ENCODE assay signal across 24 cellular contexts in genomic region chr17:32361270-32361669, GRCh38. TPM values are rescaled to one million over a fixed set of nuclear protein-coding genes. Genes with fewer than 3 reads are reported as not detected.
DNase-seq lines count a peak whose midpoint lies in the region; ATAC-seq, FAIRE-seq and TF ChIP-seq lines count a peak whose summit lies in the region.
"Had no signal": no experiment of that assay in that cellular context is flagged by ENCODE, and none has a peak within 500 bp of the region (broad histone marks: within the 10 kb centered on the region; RNA-seq: fewer than 3 reads in every experiment).

No MANE protein-coding gene starts in this region.

- no peak overlapping the region for H3K4me3 ChIP-seq in ACC112 (ENCODE audit: low read depth, low read length)
- no peak overlapping the region for H3K4me3 ChIP-seq in PC-9
- no peak overlapping the region for H3K4me3 ChIP-seq in endothelial cell of umbilical vein (replicated peaks in 1 of 3; ENCODE audit: insufficient read depth in 1 of 3, low read depth in 1 of 3, low read length in 3 of 3)

- CTCF ChIA-PET in activated CD8-positive, alpha-beta T cell treated with anti-CD3 and anti-CD28 coated beads for 36 hours (lab: Charles Lee) = no interaction called here
- CTCF ChIA-PET in activated CD8-positive, alpha-beta T cell treated with anti-CD3 and anti-CD28 coated beads, Interleukin-2, amount 10 ng/mL, durations not matched to agents 7 days and 5 days (lab: Charles Lee) = no interaction called here
- CTCF ChIA-PET in PC-9 (lab: Charles Lee) (no interaction called here), endothelial cell of umbilical vein (lab: Charles Lee) (interaction anchor here (1.0 kb wide), 1 partner anchor 16 kb away, joined by 3 read pairs; no protein-coding TSS in a partner anchor)

- H3K27me3 ChIP-seq in ACC112 (ENCODE audit: insufficient read depth, low read length) (no peaks in the 10 kb centered on the region), PC-9 (ENCODE audit: insufficient read depth, low read depth) (no peaks in the 10 kb centered on the region), endothelial cell of umbilical vein (ENCODE audit: control insufficient read depth in 2 of 2, insufficient read depth in 2 of 2, low read length in 2 of 2) (no peaks in the 10 kb centered on the region)

- H3K27ac ChIP-seq in ACC112 (ENCODE audit: low read depth, low read length) = peak overlapping the region; percentile 11; the same call in 1 of the 2 replicates
- H3K27ac ChIP-seq in PC-9 = peak overlapping the region; percentile 21; the same call in 1 of the 2 replicates
- no peak overlapping the region for H3K27ac ChIP-seq in endothelial cell of umbilical vein (ENCODE audit: insufficient read depth, low read depth, low read length)

- H3K4me1 ChIP-seq in ACC112 (ENCODE audit: control insufficient read depth, insufficient read depth, low read length, unreplicated experiment) = peaks cover 6% of the 10 kb centered on the region
- H3K4me1 ChIP-seq in PC-9 (replicated peaks; ENCODE audit: insufficient read depth) = peaks cover 7% of the 10 kb centered on the region
- H3K4me1 ChIP-seq in endothelial cell of umbilical vein (ENCODE audit: control insufficient read depth, extremely low read depth, insufficient read depth, low read length) = no peaks in the 10 kb centered on the region

- no peaks in the 10 kb centered on the region for H3K9me3 ChIP-seq in PC-9 (ENCODE audit: insufficient read depth, low read depth)
- H3K9me3 ChIP-seq in endothelial cell of umbilical vein (replicated peaks; ENCODE audit: control insufficient read depth, insufficient read depth, low read length) = no peaks in the 10 kb centered on the region

- POLR2A ChIA-PET in activated CD8-positive, alpha-beta T cell treated with anti-CD3 and anti-CD28 coated beads for 36 hours (lab: Charles Lee) = no interaction called here
- POLR2A ChIA-PET in activated CD8-positive, alpha-beta T cell treated with anti-CD3 and anti-CD28 coated beads, Interleukin-2, amount 10 ng/mL, durations not matched to agents 7 days and 5 days (lab: Charles Lee) = no interaction called here
- POLR2A ChIA-PET in PC-9 (lab: Charles Lee; ENCODE audit: unreplicated experiment) = no interaction called here
- POLR2A ChIA-PET in endothelial cell of umbilical vein (lab: Charles Lee) = no interaction called here

- H3K27me3 Mint-ChIP-seq in activated CD8-positive, alpha-beta T cell treated with anti-CD3 and anti-CD28 coated beads for 36 hours = no peaks in the 10 kb centered on the region
- no peaks in the 10 kb centered on the region for H3K27me3 Mint-ChIP-seq in activated CD8-positive, alpha-beta T cell treated with anti-CD3 and anti-CD28 coated beads, Interleukin-2, amount 10 ng/mL, durations not matched to agents 7 days and 5 days (ENCODE audit: low read depth)
- H3K27me3 Mint-ChIP-seq: IgD-negative memory B cell had no signal

- H3K4me1 Mint-ChIP-seq in activated CD8-positive, alpha-beta T cell treated with anti-CD3 and anti-CD28 coated beads for 36 hours (ENCODE audit: low read depth) = peaks cover 37% of the 10 kb centered on the region
- H3K4me1 Mint-ChIP-seq in activated CD8-positive, alpha-beta T cell treated with anti-CD3 and anti-CD28 coated beads, Interleukin-2, amount 10 ng/mL, durations not matched to agents 7 days and 5 days (ENCODE audit: low read depth) = peaks cover 31% of the 10 kb centered on the region

- H4K20me1 ChIP-seq in PC-9 (ENCODE audit: insufficient read depth) (peaks cover 93% of the 10 kb centered on the region), endothelial cell of umbilical vein (replicated peaks; ENCODE audit: control insufficient read depth, extremely low read depth, insufficient read depth, low read length) (peaks cover 23% of the 10 kb centered on the region)

- no peak for ATAC-seq in activated CD8-positive, alpha-beta T cell treated with anti-CD3 and anti-CD28 coated beads for 36 hours
- no peak for ATAC-seq in activated CD8-positive, alpha-beta T cell treated with anti-CD3 and anti-CD28 coated beads, Interleukin-2, amount 10 ng/mL, durations not matched to agents 7 days and 5 days
- ATAC-seq: CD8-positive, alpha-beta T cell; HCT116 had no signal

- H3K36me3 ChIP-seq in ACC112 (ENCODE audit: insufficient read depth, low read length) (peaks cover 74% of the 10 kb centered on the region), PC-9 (ENCODE audit: low read depth) (peaks cover 78% of the 10 kb centered on the region), endothelial cell of umbilical vein (ENCODE audit: control insufficient read depth in 2 of 2, extremely low read depth in 1 of 2, insufficient read depth in 2 of 2, low read length in 2 of 2) (peaks cover 34 to 49% of the 10 kb centered on the region in 2 experiments)

- TF ChIP-seq POLR2A in endothelial cell of umbilical vein (IDR thresholded peaks at IDR 0.05; ENCODE audit: low read depth, low read length) = no peak

- no peaks in the 10 kb centered on the region for H3K9me1 ChIP-seq in endothelial cell of umbilical vein (replicated peaks; ENCODE audit: control insufficient read depth, extremely low read depth, insufficient read depth, low read length)

- intact Hi-C loops in activated CD8-positive, alpha-beta T cell treated with anti-CD3 and anti-CD28 coated beads for 36 hours (cut with micrococcal nuclease) = no loop called here
- intact Hi-C loops in PC-9 (cut with micrococcal nuclease; ENCODE audit: unreplicated experiment) (no loop called here), endothelial cell of umbilical vein (cut with micrococcal nuclease) (no loop called here)

- H3K4me3 Mint-ChIP-seq in activated CD8-positive, alpha-beta T cell treated with anti-CD3 and anti-CD28 coated beads for 36 hours = no peak overlapping the region
- no peak overlapping the region for H3K4me3 Mint-ChIP-seq in activated CD8-positive, alpha-beta T cell treated with anti-CD3 and anti-CD28 coated beads, Interleukin-2, amount 10 ng/mL, durations not matched to agents 7 days and 5 days
- H3K4me3 Mint-ChIP-seq: CD8-positive, alpha-beta T cell; IgD-negative memory B cell had no signal

- no TSS peak for BruUV-seq in PC-9 (replicated peaks; lab: Mats Ljungman, UMichigan)
- TSS peak; percentile 1 for BruUV-seq in endothelial cell of umbilical vein (replicated peaks; lab: Mats Ljungman, UMichigan)

- H3K4me2 ChIP-seq in PC-9 (no peak overlapping the region), endothelial cell of umbilical vein (ENCODE audit: insufficient read depth, low read length) (no peak overlapping the region)

- peaks cover 82% of the 10 kb centered on the region for H3F3A ChIP-seq in PC-9 (ENCODE audit: insufficient read depth, low read depth)

- no peaks in the 10 kb centered on the region for H3K9me2 ChIP-seq in PC-9 (ENCODE audit: insufficient read depth)

- H3K79me2 ChIP-seq in ACC112 (ENCODE audit: control insufficient read depth, insufficient read depth, low read length, unreplicated experiment) (peaks cover 87% of the 10 kb centered on the region), PC-9 (ENCODE audit: low read depth) (peaks cover 90% of the 10 kb centered on the region), endothelial cell of umbilical vein (ENCODE audit: control insufficient read depth, insufficient read depth, low read length) (peaks cover 79% of the 10 kb centered on the region)

- H2AFZ ChIP-seq in ACC112 (ENCODE audit: low read length, unreplicated experiment) (no peak overlapping the region), PC-9 (no peak overlapping the region), endothelial cell of umbilical vein (ENCODE audit: low read depth, low read length) (no peak overlapping the region)

- peaks cover 63% of the 10 kb centered on the region for H3K36me3 Mint-ChIP-seq in activated CD8-positive, alpha-beta T cell treated with anti-CD3 and anti-CD28 coated beads for 36 hours (ENCODE audit: low read depth)
- H3K36me3 Mint-ChIP-seq in activated CD8-positive, alpha-beta T cell treated with anti-CD3 and anti-CD28 coated beads, Interleukin-2, amount 10 ng/mL, durations not matched to agents 7 days and 5 days (ENCODE audit: low read depth) = peaks cover 73% of the 10 kb centered on the region

- H3K27ac Mint-ChIP-seq in activated CD8-positive, alpha-beta T cell treated with anti-CD3 and anti-CD28 coated beads for 36 hours = peak overlapping the region; percentile 36
- H3K27ac Mint-ChIP-seq in activated CD8-positive, alpha-beta T cell treated with anti-CD3 and anti-CD28 coated beads, Interleukin-2, amount 10 ng/mL, durations not matched to agents 7 days and 5 days = no peak overlapping the region
- H3K27ac Mint-ChIP-seq: CD8-positive, alpha-beta T cell; IgD-negative memory B cell had no signal

- FAIRE-seq in endothelial cell of umbilical vein (lab: Jason Lieb, UNC) = no peak
- FAIRE-seq: GM12891, HTR-8/SVneo had no signal

- no peak overlapping the region for H3K9ac ChIP-seq in endothelial cell of umbilical vein (replicated peaks; ENCODE audit: extremely low read depth, insufficient read depth, low read length)

- H3K9me3 Mint-ChIP-seq in activated CD8-positive, alpha-beta T cell treated with anti-CD3 and anti-CD28 coated beads for 36 hours = no peaks in the 10 kb centered on the region
- H3K9me3 Mint-ChIP-seq in activated CD8-positive, alpha-beta T cell treated with anti-CD3 and anti-CD28 coated beads, Interleukin-2, amount 10 ng/mL, durations not matched to agents 7 days and 5 days (ENCODE audit: insufficient read depth) = no peaks in the 10 kb centered on the region
- H3K9me3 Mint-ChIP-seq: CD8-positive, alpha-beta T cell; IgD-negative memory B cell had no signal

- no peak for TF ChIP-seq CTCF in activated CD8-positive, alpha-beta T cell treated with anti-CD3 and anti-CD28 coated beads for 36 hours (IDR thresholded peaks at IDR 0.05)
- TF ChIP-seq CTCF in PC-9 (conservative IDR thresholded peaks at IDR 0.05) (no peak), endothelial cell of umbilical vein (IDR thresholded peaks at IDR 0.05; ENCODE audit: extremely low read depth in 1 of 2, insufficient read depth in 1 of 2, low read depth in 1 of 2, low read length in 2 of 2) (no peak)

- no peak for DNase-seq in activated CD8-positive, alpha-beta T cell treated with anti-CD3 and anti-CD28 coated beads for 36 hours
- no peak for DNase-seq in activated CD8-positive, alpha-beta T cell treated with anti-CD3 and anti-CD28 coated beads, Interleukin-2, amount 10 ng/mL, durations not matched to agents 7 days and 5 days
- DNase-seq in PC-9 (no peak), endothelial cell of umbilical vein (ENCODE audit: low read depth, low spot score) (no peak), midbrain (lab: John Stamatoyannopoulos, UW) (no peak)
- DNase-seq in stimulated activated CD4-positive, alpha-beta T cell treated with anti-CD3 and anti-CD28 coated beads, Interleukin-4, amount 100 ng/mL, for 1 hour = no peak
- DNase-seq: 8988T; AML-193; C1 segment of cervical spinal cord; CD8-positive, alpha-beta T cell; DND-41; GOT3; Karpas-422; NCI-H1694 treated with DMSO at 0.1 percent for 48 hours; NCI-H2081 treated with DMSO at 0.1 percent for 48 hours; NCI-H2171 treated with DMSO at 0.1 percent for 48 hours; NCI-H446; NCI-H526; Right ventricle myocardium superior had no signal

- dilution Hi-C loops in endothelial cell of umbilical vein (cut with MboI; ENCODE audit: extremely low pct_ligation_motif_present, low sequenced_read_pairs) = no loop called here

RNA-seq across cellular contexts. Expression of gene ZNF207, which starts 11.3 kb away (rescaled TPM):
- total RNA-seq in activated CD8-positive, alpha-beta T cell treated with anti-CD3 and anti-CD28 coated beads for 36 hours = 100 to 1,000 TPM; 189 to 201 TPM
- 100 to 1,000 TPM; 250 to 263 TPM for total RNA-seq in activated CD8-positive, alpha-beta T cell treated with anti-CD3 and anti-CD28 coated beads, Interleukin-2, amount 10 ng/mL, durations not matched to agents 7 days and 5 days
- total RNA-seq in PC-9 (2021) = 186 and 198 TPM in 2 replicates
- total RNA-seq in endothelial cell of umbilical vein = 206 and 209 TPM in 2 replicates
- 231 and 245 TPM in 2 replicates for polyA plus RNA-seq in endothelial cell of umbilical vein
- 184 and 198 TPM in 2 replicates for polyA plus RNA-seq in endothelial cell of umbilical vein (2011; cell fraction: cytosol; rRNA removed)
- polyA plus RNA-seq in endothelial cell of umbilical vein (2011; cell fraction: nucleus; rRNA removed) = 314 and 362 TPM in 2 replicates
- 153 and 220 TPM in 2 replicates for polyA plus RNA-seq in endothelial cell of umbilical vein (2012)
- 268 and 284 TPM in 2 replicates for polyA minus RNA-seq in endothelial cell of umbilical vein
- 126 TPM for polyA minus RNA-seq in endothelial cell of umbilical vein (2011; cell fraction: cytosol; rRNA and poly(A)+ RNA removed)
- 284 and 417 TPM in 2 replicates for polyA minus RNA-seq in endothelial cell of umbilical vein (2011; cell fraction: nucleus; rRNA and poly(A)+ RNA removed)

RNA-seq across cellular contexts. Expression of gene C17orf75, which starts 19.3 kb away (rescaled TPM):
- total RNA-seq in activated CD8-positive, alpha-beta T cell treated with anti-CD3 and anti-CD28 coated beads for 36 hours = 10 to 100 TPM; 30.8 to 32.7 TPM
- 10 to 100 TPM; 29.0 to 34.0 TPM for total RNA-seq in activated CD8-positive, alpha-beta T cell treated with anti-CD3 and anti-CD28 coated beads, Interleukin-2, amount 10 ng/mL, durations not matched to agents 7 days and 5 days
- total RNA-seq in PC-9 (2021) = 27.2 and 33.3 TPM in 2 replicates
- 19.1 and 21.5 TPM in 2 replicates for total RNA-seq in endothelial cell of umbilical vein
- 6.3 and 8.8 TPM in 2 replicates for polyA plus RNA-seq in endothelial cell of umbilical vein
- polyA plus RNA-seq in endothelial cell of umbilical vein (2011; cell fraction: cytosol; rRNA removed) = 11.2 and 13.7 TPM in 2 replicates
- 23.4 and 25.3 TPM in 2 replicates for polyA plus RNA-seq in endothelial cell of umbilical vein (2011; cell fraction: nucleus; rRNA removed)
- 17.7 and 27.4 TPM in 2 replicates for polyA plus RNA-seq in endothelial cell of umbilical vein (2012)
- 6.6 and 9.3 TPM in 2 replicates for polyA minus RNA-seq in endothelial cell of umbilical vein
- 6.5 TPM for polyA minus RNA-seq in endothelial cell of umbilical vein (2011; cell fraction: cytosol; rRNA and poly(A)+ RNA removed)
- polyA minus RNA-seq in endothelial cell of umbilical vein (2011; cell fraction: nucleus; rRNA and poly(A)+ RNA removed) = 6.0 and 7.4 TPM in 2 replicates
